ENCODE assay signal across 20 cellular contexts in the genomic region with DNA sequence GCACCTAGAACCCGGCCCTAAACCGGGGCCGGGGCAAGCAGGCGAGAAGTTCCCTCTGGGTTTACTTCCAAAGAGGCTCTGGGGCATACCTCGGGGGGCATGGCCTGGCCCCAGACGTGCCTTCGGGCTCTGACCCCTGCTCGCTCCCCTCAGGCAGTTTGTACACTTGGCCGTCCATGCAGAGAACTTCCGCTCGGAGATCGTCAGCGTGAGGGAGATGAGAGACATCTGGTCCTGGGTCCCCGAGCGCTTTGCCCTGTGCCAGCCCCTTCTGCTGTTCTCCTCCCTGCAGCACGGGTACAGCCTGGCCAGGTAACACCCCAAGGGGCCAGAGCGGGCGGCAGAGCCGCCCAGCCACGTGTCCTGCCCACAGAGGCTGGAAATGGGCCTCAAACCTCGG. TPM values are rescaled to one million over a fixed set of nuclear protein-coding genes. Genes with fewer than 3 reads are reported as not detected.
DNase-seq lines count a peak whose midpoint lies in the region; ATAC-seq and TF ChIP-seq lines count a peak whose summit lies in the region.
"Had no signal": no experiment of that assay in that cellular context is flagged by ENCODE, and none has a peak within 500 bp of the region (broad histone marks: within the 10 kb centered on the region; RNA-seq: fewer than 3 reads in every experiment).

No MANE protein-coding gene starts in this region.

- H3K27ac Mint-ChIP-seq in CD8-positive, alpha-beta memory T cell: no peak overlapping the region
- no peak overlapping the region for H3K27ac Mint-ChIP-seq in endothelial cell (ENCODE audit: unreplicated experiment)
- H3K27ac Mint-ChIP-seq in nephron: peak overlapping the region in 2 of 3 experiments; percentile 25 to 43
- no peak overlapping the region for H3K27ac Mint-ChIP-seq in activated CD8-positive, alpha-beta memory T cell treated with anti-CD3 and anti-CD28 coated beads, Interleukin-2, amount 10 ng/mL, durations not matched to agents 7 days and 5 days
- H3K27ac Mint-ChIP-seq: CD4-positive, alpha-beta T cell; IgD-negative memory B cell had no signal

- no peak for TF ChIP-seq CTCF in 22Rv1 (IDR thresholded peaks at IDR 0.05)
- no peak for TF ChIP-seq CTCF in endothelial cell (IDR thresholded peaks at IDR 0.05; ENCODE audit: unreplicated experiment)
- TF ChIP-seq CTCF in nephron (IDR thresholded peaks at IDR 0.05; ENCODE audit: unreplicated experiment in 3 of 3): no peak

- no peaks in the 10 kb centered on the region for H3K9me3 ChIP-seq in CD8-positive, alpha-beta memory T cell (ENCODE audit: low read length)

- H3K9me3 Mint-ChIP-seq in CD8-positive, alpha-beta memory T cell: no peaks in the 10 kb centered on the region
- no peaks in the 10 kb centered on the region for H3K9me3 Mint-ChIP-seq in endothelial cell (ENCODE audit: unreplicated experiment)
- no peaks in the 10 kb centered on the region for H3K9me3 Mint-ChIP-seq in nephron
- H3K9me3 Mint-ChIP-seq in activated CD8-positive, alpha-beta memory T cell treated with anti-CD3 and anti-CD28 coated beads, Interleukin-2, amount 10 ng/mL, durations not matched to agents 7 days and 5 days (ENCODE audit: low read depth): no peaks in the 10 kb centered on the region
- H3K9me3 Mint-ChIP-seq: CD4-positive, alpha-beta T cell; IgD-negative memory B cell had no signal

- H3K27me3 Mint-ChIP-seq in CD8-positive, alpha-beta memory T cell: no peaks in the 10 kb centered on the region
- H3K27me3 Mint-ChIP-seq in endothelial cell (ENCODE audit: unreplicated experiment) (peaks cover 7% of the 10 kb centered on the region), nephron (ENCODE audit: low read depth) (no peaks in the 10 kb centered on the region)
- H3K27me3 Mint-ChIP-seq in activated CD8-positive, alpha-beta memory T cell treated with anti-CD3 and anti-CD28 coated beads, Interleukin-2, amount 10 ng/mL, durations not matched to agents 7 days and 5 days: no peaks in the 10 kb centered on the region
- H3K27me3 Mint-ChIP-seq: CD4-positive, alpha-beta T cell; IgD-negative memory B cell had no signal

- H3K4me1 Mint-ChIP-seq in CD8-positive, alpha-beta memory T cell: no peaks in the 10 kb centered on the region
- H3K4me1 Mint-ChIP-seq in endothelial cell (ENCODE audit: unreplicated experiment) (no peaks in the 10 kb centered on the region), nephron (peaks cover 16% of the 10 kb centered on the region)
- H3K4me1 Mint-ChIP-seq in activated CD8-positive, alpha-beta memory T cell treated with anti-CD3 and anti-CD28 coated beads, Interleukin-2, amount 10 ng/mL, durations not matched to agents 7 days and 5 days: no peaks in the 10 kb centered on the region

- no peak for ATAC-seq in activated CD8-positive, alpha-beta memory T cell treated with anti-CD3 and anti-CD28 coated beads, Interleukin-2, amount 10 ng/mL, durations not matched to agents 7 days and 5 days
- no peak for ATAC-seq in GM18909 (IDR thresholded peaks at IDR 0.05; ENCODE audit: poor library complexity, unreplicated experiment)

- H3K4me3 Mint-ChIP-seq in CD8-positive, alpha-beta memory T cell: no peak overlapping the region
- H3K4me3 Mint-ChIP-seq in endothelial cell (ENCODE audit: unreplicated experiment) (peak overlapping the region; percentile 1), nephron (no peak overlapping the region)
- no peak overlapping the region for H3K4me3 Mint-ChIP-seq in activated CD8-positive, alpha-beta memory T cell treated with anti-CD3 and anti-CD28 coated beads, Interleukin-2, amount 10 ng/mL, durations not matched to agents 7 days and 5 days
- H3K4me3 Mint-ChIP-seq: CD4-positive, alpha-beta T cell; IgD-negative memory B cell had no signal

- CTCF ChIA-PET in CD8-positive, alpha-beta memory T cell (lab: Charles Lee): interaction anchor here (2.1 kb wide), 1 partner anchor 303 kb away, joined by 5 read pairs; no protein-coding TSS in a partner anchor
- CTCF ChIA-PET in activated CD8-positive, alpha-beta memory T cell treated with anti-CD3 and anti-CD28 coated beads, Interleukin-2, amount 10 ng/mL, durations not matched to agents 7 days and 5 days (lab: Charles Lee): interaction anchor here (1.2 kb wide), 1 partner anchor 10 kb away, joined by 4 read pairs; no protein-coding TSS in a partner anchor

- no peaks in the 10 kb centered on the region for H3K27me3 ChIP-seq in CD8-positive, alpha-beta memory T cell (ENCODE audit: insufficient read depth, low read length, poor library complexity, severe bottlenecking)

- no peaks in the 10 kb centered on the region for H3K36me3 ChIP-seq in CD8-positive, alpha-beta memory T cell (ENCODE audit: insufficient read depth, low read length)

- DNase-seq in CD8-positive, alpha-beta memory T cell: no peak
- no peak for DNase-seq in endothelial cell (ENCODE audit: low spot score)
- DNase-seq in activated CD8-positive, alpha-beta memory T cell treated with anti-CD3 and anti-CD28 coated beads, Interleukin-2, amount 10 ng/mL, durations not matched to agents 7 days and 5 days: no peak
- DNase-seq in NCI-H446 treated with DMSO at 0.1 percent for 48 hours (lab: John Stamatoyannopoulos, UW): no peak
- DNase-seq in NCI-H1092 treated with DMSO at 0.1 percent for 48 hours (lab: John Stamatoyannopoulos, UW): no peak
- DNase-seq: Calu3; CD4-positive, alpha-beta T cell; HCEC 1CT; Kasumi-1; MM.1S; NCI-H1105; NCI-H1694; NCI-H748 treated with DMSO at 0.1 percent for 48 hours; RPMI8226 had no signal

- H3K27ac ChIP-seq in 22Rv1: 0 out of 2 replicates have a peak overlapping the region, but pooled peaks have one; percentile 76
- peak overlapping the region; percentile 33 for H3K27ac ChIP-seq in CD8-positive, alpha-beta memory T cell (ENCODE audit: low read depth, low read length)

- peaks cover 0 to 23% (median 0%) of the 10 kb centered on the region in 3 donors for H3K36me3 Mint-ChIP-seq in CD8-positive, alpha-beta memory T cell
- H3K36me3 Mint-ChIP-seq in endothelial cell (ENCODE audit: low read depth, unreplicated experiment) (peaks cover 7% of the 10 kb centered on the region), nephron (ENCODE audit: low read depth) (peaks cover 6% of the 10 kb centered on the region)
- H3K36me3 Mint-ChIP-seq in activated CD8-positive, alpha-beta memory T cell treated with anti-CD3 and anti-CD28 coated beads, Interleukin-2, amount 10 ng/mL, durations not matched to agents 7 days and 5 days: peaks cover 2% of the 10 kb centered on the region
- H3K36me3 Mint-ChIP-seq: IgD-negative memory B cell had no signal

- no peak overlapping the region for H3K4me3 ChIP-seq in CD8-positive, alpha-beta memory T cell (ENCODE audit: low read length)

- H3K4me1 ChIP-seq in CD8-positive, alpha-beta memory T cell (ENCODE audit: insufficient read depth, low read length): peaks cover 8% of the 10 kb centered on the region

- POLR2A ChIA-PET in CD8-positive, alpha-beta memory T cell (lab: Charles Lee): no interaction called here

RNA-seq across cellular contexts. Expression of gene ATP6V0C, which starts 15.7 kb away (rescaled TPM):
- 100 to 1,000 TPM; 154 to 157 TPM for total RNA-seq in CD8-positive, alpha-beta memory T cell
- 101 TPM for polyA plus RNA-seq in CD8-positive, alpha-beta memory T cell
- 157 TPM for total RNA-seq in endothelial cell (ENCODE audit: unreplicated experiment)
- total RNA-seq in activated CD8-positive, alpha-beta memory T cell treated with anti-CD3 and anti-CD28 coated beads, Interleukin-2, amount 10 ng/mL, durations not matched to agents 7 days and 5 days: 100 to 1,000 TPM; 104 to 121 TPM

RNA-seq across cellular contexts. Expression of gene AMDHD2, which starts 22.1 kb away (rescaled TPM):
- 10 to 100 TPM; 34.1 to 35.5 TPM for total RNA-seq in CD8-positive, alpha-beta memory T cell
- 21.2 TPM for polyA plus RNA-seq in CD8-positive, alpha-beta memory T cell
- 53.3 TPM for total RNA-seq in endothelial cell (ENCODE audit: unreplicated experiment)
- 10 to 100 TPM; 52.5 to 54.2 TPM for total RNA-seq in activated CD8-positive, alpha-beta memory T cell treated with anti-CD3 and anti-CD28 coated beads, Interleukin-2, amount 10 ng/mL, durations not matched to agents 7 days and 5 days

RNA-seq across cellular contexts. Expression of gene TBC1D24, which starts 23.2 kb away (rescaled TPM):
- total RNA-seq in CD8-positive, alpha-beta memory T cell: 10 to 100 TPM; 28.3 to 32.7 TPM
- 3.5 TPM for polyA plus RNA-seq in CD8-positive, alpha-beta memory T cell
- total RNA-seq in endothelial cell (ENCODE audit: unreplicated experiment): 17.3 TPM
- total RNA-seq in activated CD8-positive, alpha-beta memory T cell treated with anti-CD3 and anti-CD28 coated beads, Interleukin-2, amount 10 ng/mL, durations not matched to agents 7 days and 5 days: 10 to 100 TPM; 18.7 to 23.3 TPM

RNA-seq across cellular contexts. Expression of gene NTN3, which starts 27.0 kb away (rescaled TPM):
- total RNA-seq in CD8-positive, alpha-beta memory T cell: not detected
- not detected for polyA plus RNA-seq in CD8-positive, alpha-beta memory T cell
- total RNA-seq in endothelial cell (ENCODE audit: unreplicated experiment): not detected
- total RNA-seq in activated CD8-positive, alpha-beta memory T cell treated with anti-CD3 and anti-CD28 coated beads, Interleukin-2, amount 10 ng/mL, durations not matched to agents 7 days and 5 days: not detected
- total RNA-seq: Calu3; CD4-positive, alpha-beta T cell; SK-MEL-5 had no signal
- polyA plus RNA-seq: IgD-negative memory B cell had no signal

RNA-seq across cellular contexts. Expression of gene CEMP1, which starts 33.1 kb away (rescaled TPM):
- total RNA-seq in CD8-positive, alpha-beta memory T cell: under 1 TPM in 1 of 2 experiments, not detected in 1; 0.16 TPM
- 3.3 TPM for polyA plus RNA-seq in CD8-positive, alpha-beta memory T cell
- not detected for total RNA-seq in endothelial cell (ENCODE audit: unreplicated experiment)
- total RNA-seq in activated CD8-positive, alpha-beta memory T cell treated with anti-CD3 and anti-CD28 coated beads, Interleukin-2, amount 10 ng/mL, durations not matched to agents 7 days and 5 days: not detected
- total RNA-seq: A673, SK-MEL-5 had no signal

Comparison
In these comparisons a context has a peak if more than half of its experiments do, and no peak if none do; other contexts are left out.
1. H3K27ac Mint-ChIP-seq: peak in nephron (2 of 3); none in CD8-positive, alpha-beta memory T cell (0 of 8), endothelial cell (single experiment) and activated CD8-positive, alpha-beta memory T cell treated with anti-CD3 and anti-CD28 coated beads, Interleukin-2, amount 10 ng/mL, durations not matched to agents 7 days and 5 days (single experiment).